Comparison of ENCODE assay signal across 13 cellular contexts in genomic region chr9:136025481-136025880, GRCh38.
"Had no signal": no experiment of that assay in that cellular context is flagged by ENCODE, and none has a peak within 500 bp of the region (broad histone marks: within the 10 kb centered on the region; RNA-seq: fewer than 3 reads in every experiment).

No MANE protein-coding gene starts in this region.

- ATAC-seq: heart left ventricle; left lobe of liver; natural killer cell; pancreas; right lobe of liver; stimulated activated naive B cell treated with anti-CD40 and anti-IgM and Interleukin-4, amounts not matched to agents 10 μg/mL and 1 μg/mL and 100 μg/mL, for 72 hours had no signal

- DNase-seq: kidney glomerular epithelial cell; mammary epithelial cell; natural killer cell; stimulated activated CD4-positive, alpha-beta T cell treated with anti-CD3 and anti-CD28 coated beads, Interleukin-4, amount 100 ng/mL, for 1 hour; stimulated activated naive B cell treated with anti-CD40 and anti-IgM and Interleukin-4, amounts not matched to agents 10 μg/mL and 1 μg/mL and 100 μg/mL, for 72 hours had no signal

- H3K4me1 Mint-ChIP-seq: mesothelial cell of epicardium; stimulated activated naive B cell treated with anti-CD40 and anti-IgM and Interleukin-4, amounts not matched to agents 10 μg/mL and 1 μg/mL and 100 μg/mL, for 72 hours had no signal

- H3K27ac Mint-ChIP-seq: dendritic cell treated with granulocyte-macrophage colony-stimulating factor and Interleukin-4, amounts not matched to agents 40 ng/mL and 50 ng/mL, for 4 days; mesothelial cell of epicardium; natural killer cell; stimulated activated naive B cell treated with anti-CD40 and anti-IgM and Interleukin-4, amounts not matched to agents 10 μg/mL and 1 μg/mL and 100 μg/mL, for 72 hours had no signal

- H3K4me3 Mint-ChIP-seq: dendritic cell treated with granulocyte-macrophage colony-stimulating factor and Interleukin-4, amounts not matched to agents 40 ng/mL and 50 ng/mL, for 4 days; mesothelial cell of epicardium; natural killer cell; neural crest cell; stimulated activated naive B cell treated with anti-CD40 and anti-IgM and Interleukin-4, amounts not matched to agents 10 μg/mL and 1 μg/mL and 100 μg/mL, for 72 hours had no signal

- H3K27me3 ChIP-seq: heart left ventricle, pancreas, right lobe of liver had no signal

- H3K36me3 Mint-ChIP-seq: natural killer cell had no signal

- H3K9me3 Mint-ChIP-seq: dendritic cell treated with granulocyte-macrophage colony-stimulating factor and Interleukin-4, amounts not matched to agents 40 ng/mL and 50 ng/mL, for 4 days; mesothelial cell of epicardium; natural killer cell; neural crest cell had no signal

- H3K27ac ChIP-seq: pancreas, prostate gland, right lobe of liver had no signal
